Comparison of ENCODE assay signal across 13 cellular contexts in genomic region chr12:102955926-102956737, GRCh38. TPM values are rescaled to one million over a fixed set of nuclear protein-coding genes. Genes with fewer than 3 reads are reported as not detected.
DNase-seq lines count a peak whose midpoint lies in the region; ATAC-seq and TF ChIP-seq lines count a peak whose summit lies in the region.
"Had no signal": no experiment of that assay in that cellular context is flagged by ENCODE, and none has a peak within 500 bp of the region (broad histone marks: within the 10 kb centered on the region; RNA-seq: fewer than 3 reads in every experiment).

No MANE protein-coding gene starts in this region.

- peaks cover 100% of the 10 kb centered on the region for H3K27me3 Mint-ChIP-seq in nephron (ENCODE audit: low read depth)
- H3K27me3 Mint-ChIP-seq in activated CD8-positive, alpha-beta memory T cell treated with anti-CD3 and anti-CD28 coated beads, Interleukin-2, amount 10 ng/mL, durations not matched to agents 7 days and 5 days = peaks cover 82% of the 10 kb centered on the region

- no peak for ATAC-seq in GM18873 (IDR thresholded peaks at IDR 0.05; ENCODE audit: low FRiP score, unreplicated experiment)
- no peak for ATAC-seq in activated CD8-positive, alpha-beta memory T cell treated with anti-CD3 and anti-CD28 coated beads, Interleukin-2, amount 10 ng/mL, durations not matched to agents 7 days and 5 days

- H3K27ac Mint-ChIP-seq in nephron = no peak overlapping the region
- no peak overlapping the region for H3K27ac Mint-ChIP-seq in activated CD8-positive, alpha-beta memory T cell treated with anti-CD3 and anti-CD28 coated beads, Interleukin-2, amount 10 ng/mL, durations not matched to agents 7 days and 5 days

- TF ChIP-seq CTCF in coronary artery (IDR thresholded peaks at IDR 0.05) = no peak
- TF ChIP-seq CTCF in nephron (IDR thresholded peaks at IDR 0.05; ENCODE audit: unreplicated experiment in 3 of 3) = no peak

- no peaks in the 10 kb centered on the region for H3K9me3 Mint-ChIP-seq in nephron
- H3K9me3 Mint-ChIP-seq in activated CD8-positive, alpha-beta memory T cell treated with anti-CD3 and anti-CD28 coated beads, Interleukin-2, amount 10 ng/mL, durations not matched to agents 7 days and 5 days (ENCODE audit: low read depth) = no peaks in the 10 kb centered on the region

- CTCF ChIA-PET in activated CD8-positive, alpha-beta memory T cell treated with anti-CD3 and anti-CD28 coated beads, Interleukin-2, amount 10 ng/mL, durations not matched to agents 7 days and 5 days (lab: Charles Lee) = interaction anchor here (1.0 kb wide), 1 partner anchor 10 kb away, joined by 3 read pairs; no protein-coding TSS in a partner anchor

- DNase-seq in G401 (ENCODE audit: low spot score) (peak; percentile 23), NCI-H146 (lab: John Stamatoyannopoulos, UW) (peak; percentile 85), coronary artery (ENCODE audit: low spot score) (no peak), inferior parietal cortex (ENCODE audit: extremely low spot score) (no peak)
- DNase-seq in activated CD8-positive, alpha-beta memory T cell treated with anti-CD3 and anti-CD28 coated beads, Interleukin-2, amount 10 ng/mL, durations not matched to agents 7 days and 5 days = no peak
- no peak for DNase-seq in activated CD4-positive, CD25-positive, alpha-beta regulatory T cell treated with anti-CD3 and anti-CD28 coated beads, Interleukin-2, amount 50 U/mL, for 72 hours
- DNase-seq: activated T-cell treated with anti-CD3 and anti-CD28 coated beads, Interleukin-2, amount 50 U/mL, for 1 hour; dermis blood vessel endothelial cell; OCI-M1; ovary; T1000 had no signal

- peak overlapping the region; percentile 70 to 86 (median 78) for H3K4me3 Mint-ChIP-seq in nephron
- H3K4me3 Mint-ChIP-seq in activated CD8-positive, alpha-beta memory T cell treated with anti-CD3 and anti-CD28 coated beads, Interleukin-2, amount 10 ng/mL, durations not matched to agents 7 days and 5 days = no peak overlapping the region

- H3K36me3 Mint-ChIP-seq in nephron (ENCODE audit: low read depth) = no peaks in the 10 kb centered on the region
- peaks cover 1% of the 10 kb centered on the region for H3K36me3 Mint-ChIP-seq in activated CD8-positive, alpha-beta memory T cell treated with anti-CD3 and anti-CD28 coated beads, Interleukin-2, amount 10 ng/mL, durations not matched to agents 7 days and 5 days

- peaks cover 13% of the 10 kb centered on the region for H3K4me1 Mint-ChIP-seq in nephron
- peaks cover 32% of the 10 kb centered on the region for H3K4me1 Mint-ChIP-seq in activated CD8-positive, alpha-beta memory T cell treated with anti-CD3 and anti-CD28 coated beads, Interleukin-2, amount 10 ng/mL, durations not matched to agents 7 days and 5 days

- peak overlapping the region; percentile 25 for H3K4me3 ChIP-seq in coronary artery
- H3K4me3 ChIP-seq: ovary had no signal

- in situ Hi-C loops in G401 (cut with HindIII; ENCODE audit: low sequenced_read_pairs) = no loop called here

- no peak overlapping the region for H3K27ac ChIP-seq in coronary artery
- H3K27ac ChIP-seq: ovary had no signal

RNA-seq across cellular contexts. Expression of gene ASCL1, which starts 1.3 kb away (rescaled TPM):
- not detected in 2 replicates for total RNA-seq in G401 (2014; rRNA removed; shearing (Covaris generic))
- not detected for total RNA-seq in activated CD8-positive, alpha-beta memory T cell treated with anti-CD3 and anti-CD28 coated beads, Interleukin-2, amount 10 ng/mL, durations not matched to agents 7 days and 5 days
- total RNA-seq: dermis blood vessel endothelial cell had no signal

RNA-seq across cellular contexts. Expression of gene PAH, which starts 39.1 kb away (rescaled TPM):
- not detected in 2 replicates for total RNA-seq in G401 (2014; rRNA removed; shearing (Covaris generic))
- total RNA-seq in activated CD8-positive, alpha-beta memory T cell treated with anti-CD3 and anti-CD28 coated beads, Interleukin-2, amount 10 ng/mL, durations not matched to agents 7 days and 5 days = not detected
- total RNA-seq: dermis blood vessel endothelial cell had no signal

Comparison
In these comparisons a context has a peak if more than half of its experiments do, and no peak if none do; other contexts are left out.
1. DNase-seq: peak in G401 (single experiment) and NCI-H146 (single experiment); none in coronary artery (single experiment), inferior parietal cortex (single experiment), activated CD8-positive, alpha-beta memory T cell treated with anti-CD3 and anti-CD28 coated beads, Interleukin-2, amount 10 ng/mL, durations not matched to agents 7 days and 5 days (single experiment) and activated CD4-positive, CD25-positive, alpha-beta regulatory T cell treated with anti-CD3 and anti-CD28 coated beads, Interleukin-2, amount 50 U/mL, for 72 hours (single experiment).